12 cellular contexts compared by ENCODE assay signal in the genomic region with DNA sequence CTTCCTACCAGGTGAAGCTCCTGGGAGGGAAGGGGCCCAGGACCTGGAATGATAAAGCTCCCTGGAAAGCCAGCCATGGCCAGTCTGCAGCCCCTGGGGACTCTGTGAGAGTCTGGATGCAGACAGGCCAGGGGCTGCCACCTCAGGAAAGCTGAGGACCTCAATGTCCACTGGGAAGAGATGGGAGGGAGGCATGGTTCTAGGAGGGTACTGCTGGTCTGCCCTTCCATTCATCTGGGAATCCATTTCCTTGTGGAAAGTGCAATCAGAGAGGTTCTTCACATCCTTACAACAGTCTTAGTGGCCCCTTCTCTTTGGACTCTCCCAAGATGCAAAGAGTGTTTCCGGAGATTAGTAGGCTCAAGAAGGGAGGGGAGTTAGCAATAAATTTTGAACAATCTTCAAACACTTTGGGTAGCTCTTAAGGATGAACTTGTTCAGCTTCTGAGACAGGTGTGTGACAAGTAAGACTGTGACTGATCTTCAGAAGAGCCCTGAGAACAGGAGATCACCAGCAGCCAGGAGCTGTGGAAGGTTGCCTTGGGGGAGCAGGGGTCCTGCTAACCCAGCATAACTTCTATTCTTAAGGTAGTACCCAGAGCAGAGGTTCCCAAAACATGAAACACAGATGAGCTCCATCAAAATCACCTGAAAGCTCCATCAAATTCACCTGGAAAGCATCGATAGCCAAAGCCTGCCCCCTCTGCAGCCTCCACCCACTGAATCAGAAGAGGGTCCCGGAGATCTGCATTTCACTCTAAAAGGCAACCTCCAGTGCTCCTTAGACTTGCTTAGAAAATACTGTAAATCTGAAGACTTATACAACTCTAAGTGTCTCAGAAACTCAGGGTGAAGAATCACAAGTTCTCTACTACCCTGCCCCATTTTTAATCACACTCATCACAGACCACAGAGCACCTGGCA. TPM values are rescaled to one million over a fixed set of nuclear protein-coding genes. Genes with fewer than 3 reads are reported as not detected.
DNase-seq lines count a peak whose midpoint lies in the region; ATAC-seq and TF ChIP-seq lines count a peak whose summit lies in the region.
"Had no signal": no experiment of that assay in that cellular context is flagged by ENCODE, and none has a peak within 500 bp of the region (broad histone marks: within the 10 kb centered on the region; RNA-seq: fewer than 3 reads in every experiment).

No MANE protein-coding gene starts in this region.

- H3K4me3 ChIP-seq in GM12864 (ENCODE audit: low read depth, low read length) (peak overlapping the region; percentile 78), trophoblast cell (ENCODE audit: low read depth, low read length) (no peak overlapping the region)
- H3K4me3 ChIP-seq: prostate gland, thyroid gland had no signal

- no peak overlapping the region for H3K4ac ChIP-seq in trophoblast cell (ENCODE audit: low read depth, low read length)

- no peak overlapping the region for H3K18ac ChIP-seq in trophoblast cell (ENCODE audit: low read length)

- no peak overlapping the region for H2BK120ac ChIP-seq in trophoblast cell (ENCODE audit: insufficient read depth, low read length, poor library complexity)

- peak overlapping the region; percentile 98 for H3K27ac Mint-ChIP-seq in activated naive CD4-positive, alpha-beta T cell treated with anti-CD3 and anti-CD28 coated beads, Interleukin-2, amount 50 U/mL, for 72 hours
- H3K27ac Mint-ChIP-seq in MCF 10A (ENCODE audit: low read depth, unreplicated experiment): no peak overlapping the region

- H3K4me1 Mint-ChIP-seq in MCF 10A (ENCODE audit: insufficient read depth, unreplicated experiment): peaks cover 20% of the 10 kb centered on the region

- WGBS in trophoblast cell (ENCODE audit: extremely low coverage, insufficient coverage, insufficient read length): no CpG with 5 or more reads among the region's 3 CpGs

- H4K12ac ChIP-seq in trophoblast cell (ENCODE audit: low read depth, low read length): no peak overlapping the region

- POLR2A ChIA-PET in MCF 10A (lab: Yijun Ruan, JAX): interaction anchor here (0.5 to 2.8 kb wide), 7 partner anchors 9 to 937 kb away, joined by 3 to 8 read pairs (median 3); no protein-coding TSS in a partner anchor

- H3K79me1 ChIP-seq in trophoblast cell (ENCODE audit: low read length): peaks cover 8% of the 10 kb centered on the region

- H3K36me3 Mint-ChIP-seq in activated naive CD4-positive, alpha-beta T cell treated with anti-CD3 and anti-CD28 coated beads, Interleukin-2, amount 50 U/mL, for 72 hours: peaks cover 16 to 25% of the 10 kb centered on the region in 2 donors
- H3K36me3 Mint-ChIP-seq in MCF 10A (ENCODE audit: insufficient read depth, unreplicated experiment): peaks cover 8% of the 10 kb centered on the region

- intact Hi-C loops in MCF 10A (cut with micrococcal nuclease): no loop called here

- H4K8ac ChIP-seq in trophoblast cell (ENCODE audit: low read depth, low read length): peak overlapping the region; percentile 7

- no TSS peak for BruUV-seq in MCF 10A (replicated peaks; lab: Mats Ljungman, UMichigan)

- TF ChIP-seq CTCF in GM12864 (IDR thresholded peaks at IDR 0.05; ENCODE audit: low read depth, low read length, missing control alignments): no peak
- TF ChIP-seq CTCF in MCF 10A (IDR thresholded peaks at IDR 0.05; ENCODE audit: unreplicated experiment): no peak

- H3K27me3 ChIP-seq in trophoblast cell (ENCODE audit: insufficient read depth, low read length): no peaks in the 10 kb centered on the region
- H3K27me3 ChIP-seq: thyroid gland had no signal

- H3K36me3 ChIP-seq in trophoblast cell (ENCODE audit: control insufficient read depth in 1 of 2, insufficient read depth in 2 of 2, low read length in 2 of 2): no peaks in the 10 kb centered on the region
- H3K36me3 ChIP-seq: prostate gland, thyroid gland had no signal

- H3K14ac ChIP-seq in trophoblast cell (ENCODE audit: low read length): no peak overlapping the region

- H3K27ac ChIP-seq in trophoblast cell (ENCODE audit: low read depth, low read length): no peak overlapping the region
- H3K27ac ChIP-seq: prostate gland, thyroid gland had no signal

- no peak overlapping the region for H2AFZ ChIP-seq in trophoblast cell (ENCODE audit: insufficient read depth, low read length, poor library complexity)

- no peak overlapping the region for H2AK5ac ChIP-seq in trophoblast cell (ENCODE audit: low read length)

- no peaks in the 10 kb centered on the region for H3K9me3 ChIP-seq in trophoblast cell (ENCODE audit: insufficient read depth, low read depth, low read length)
- H3K9me3 ChIP-seq: prostate gland, thyroid gland had no signal

- H3K9me3 Mint-ChIP-seq in activated naive CD4-positive, alpha-beta T cell treated with anti-CD3 and anti-CD28 coated beads, Interleukin-2, amount 50 U/mL, for 72 hours: no peaks in the 10 kb centered on the region
- H3K9me3 Mint-ChIP-seq in MCF 10A (ENCODE audit: unreplicated experiment): no peaks in the 10 kb centered on the region

- DNase-seq in GM12864 (ENCODE audit: low read depth): no peak
- DNase-seq in activated naive CD4-positive, alpha-beta T cell treated with anti-CD3 and anti-CD28 coated beads, Interleukin-2, amount 50 U/mL, for 72 hours (ENCODE audit: low spot score in 2 of 2): no peak
- no peak for DNase-seq in trophoblast cell
- DNase-seq in MCF 10A (ENCODE audit: unreplicated experiment): no peak
- no peak for DNase-seq in glomerular visceral epithelial cell (ENCODE audit: extremely low spot score)
- DNase-seq in globus pallidus (ENCODE audit: low spot score): no peak
- no peak for DNase-seq in SW480 (ENCODE audit: low spot score)
- DNase-seq: head of caudate nucleus, NCI-H187, thyroid gland had no signal

- H3K9ac ChIP-seq in trophoblast cell (ENCODE audit: low read length): no peak overlapping the region

- H4K91ac ChIP-seq in trophoblast cell (ENCODE audit: low read depth, low read length): peak overlapping the region; percentile 58

- no peaks in the 10 kb centered on the region for H3K79me2 ChIP-seq in trophoblast cell (ENCODE audit: control insufficient read depth, insufficient read depth, low read length, poor library complexity)

- H2BK12ac ChIP-seq in trophoblast cell (ENCODE audit: low read length): peak overlapping the region; percentile 28

- no peak overlapping the region for H3K23ac ChIP-seq in trophoblast cell (ENCODE audit: low read length)

- no peaks in the 10 kb centered on the region for H3K27me3 Mint-ChIP-seq in MCF 10A (ENCODE audit: insufficient read depth, unreplicated experiment)

- ATAC-seq in HG03280 (IDR thresholded peaks at IDR 0.05; ENCODE audit: unreplicated experiment): peak; percentile 36
- ATAC-seq in activated naive CD4-positive, alpha-beta T cell treated with anti-CD3 and anti-CD28 coated beads, Interleukin-2, amount 50 U/mL, for 72 hours: peak in 1 of 2 donors; percentile 18

- no peak overlapping the region for H3K4me2 ChIP-seq in trophoblast cell (ENCODE audit: low read length)

- no peak overlapping the region for H2BK5ac ChIP-seq in trophoblast cell (ENCODE audit: low read depth, low read length, poor library complexity)

- no peak overlapping the region for H3K4me3 Mint-ChIP-seq in MCF 10A (ENCODE audit: unreplicated experiment)

- H3K4me1 ChIP-seq in trophoblast cell (ENCODE audit: control insufficient read depth in 1 of 2, insufficient read depth in 2 of 2, low read length in 2 of 2): peaks cover 0 to 3% of the 10 kb centered on the region in 2 experiments
- H3K4me1 ChIP-seq: prostate gland had no signal

- CTCF ChIA-PET in MCF 10A (lab: Yijun Ruan, JAX): interaction anchor here (0.6 to 1.4 kb wide), 8 partner anchors 12 to 1379 kb away, joined by 3 to 8 read pairs (median 4); no protein-coding TSS in a partner anchor

RNA-seq across cellular contexts. Expression of a gene that starts 0.6 kb away (rescaled TPM):
- 10 to 100 TPM; 12.3 to 20.4 TPM for total RNA-seq in activated naive CD4-positive, alpha-beta T cell treated with anti-CD3 and anti-CD28 coated beads, Interleukin-2, amount 50 U/mL, for 72 hours
- polyA plus RNA-seq in trophoblast cell (2013): 0.14 and 0.21 TPM in 2 replicates
- not detected in 2 replicates for total RNA-seq in MCF 10A (2022)

RNA-seq across cellular contexts. Expression of a gene that starts 31.1 kb away (rescaled TPM):
- 10 to 100 TPM; 28.4 to 47.7 TPM for total RNA-seq in activated naive CD4-positive, alpha-beta T cell treated with anti-CD3 and anti-CD28 coated beads, Interleukin-2, amount 50 U/mL, for 72 hours
- 28.0 and 28.3 TPM in 2 replicates for polyA plus RNA-seq in trophoblast cell (2013)
- 68.2 and 69.8 TPM in 2 replicates for total RNA-seq in MCF 10A (2022)

RNA-seq across cellular contexts. Expression of a gene that starts 31.1 kb away (rescaled TPM):
- total RNA-seq in activated naive CD4-positive, alpha-beta T cell treated with anti-CD3 and anti-CD28 coated beads, Interleukin-2, amount 50 U/mL, for 72 hours: 100 to 1,000 TPM in 1 of 2 donors, 10 to 100 TPM in 1; 95.4 to 161 TPM
- 109 and 113 TPM in 2 replicates for polyA plus RNA-seq in trophoblast cell (2013)
- 148 and 156 TPM in 2 replicates for total RNA-seq in MCF 10A (2022)

Comparison
In these comparisons a context has a peak if more than half of its experiments do, and no peak if none do; other contexts are left out.
1. RNA of a gene that starts 0.6 kb away (total RNA-seq): 12.3 to 20.4 TPM in activated naive CD4-positive, alpha-beta T cell treated with anti-CD3 and anti-CD28 coated beads, Interleukin-2, amount 50 U/mL, for 72 hours; not detected in MCF 10A; every median in the first group is over 10 times any median in the second.